ENCODE assay signal across 9 cellular contexts in genomic region chr1:160291248-160292220, GRCh38. TPM values are rescaled to one million over a fixed set of nuclear protein-coding genes. Genes with fewer than 3 reads are reported as not detected.
DNase-seq lines count a peak whose midpoint lies in the region; ATAC-seq lines count a peak whose summit lies in the region.
"Had no signal": no experiment of that assay in that cellular context is flagged by ENCODE, and none has a peak within 500 bp of the region (broad histone marks: within the 10 kb centered on the region; RNA-seq: fewer than 3 reads in every experiment).

No MANE protein-coding gene starts in this region.

- intact Hi-C loops in left cardiac atrium (cut with DNase I), result loop anchor here in 1 of 2 donors (2.0 to 5.0 kb wide), 3 partner anchors 36 to 204 kb away; no protein-coding TSS in a partner anchor

- DNase-seq in DMS 273 (lab: John Stamatoyannopoulos, UW; ENCODE audit: unreplicated experiment), result peak; percentile 87
- DNase-seq in H7, result peak; percentile 60
- peak; percentile 16 for DNase-seq in NCI-H1436 treated with DMSO at 0.1 percent for 48 hours (lab: John Stamatoyannopoulos, UW)
- peak; percentile 17 to 73 (median 61) for DNase-seq in T-helper 1 cell
- peak; percentile 21 for DNase-seq in amniotic stem cell (lab: John Stamatoyannopoulos, UW)
- DNase-seq in left cardiac atrium, result peak; percentile 53
- DNase-seq in retina, result peak; percentile 79

- ATAC-seq in left cardiac atrium (peak; percentile 84 to 86), GM21360 (IDR thresholded peaks at IDR 0.05; ENCODE audit: unreplicated experiment) (no peak)

- H3K36me3 ChIP-seq in H7 (replicated peaks; ENCODE audit: control insufficient read depth, insufficient read depth, low read length), result peaks cover 64% of the 10 kb centered on the region

- H3K27me3 ChIP-seq in H7 (ENCODE audit: control insufficient read depth, insufficient read depth, low read length), result no peaks in the 10 kb centered on the region

- no peak overlapping the region for H3K4me3 ChIP-seq in H7 (ENCODE audit: insufficient read depth, low read depth, low read length)
- H3K4me3 ChIP-seq: SK-N-MC had no signal

RNA-seq across cellular contexts. Expression of gene PEX19, which starts 6.6 kb away (rescaled TPM):
- 81.9 and 107 TPM in 2 replicates for total RNA-seq in H7 (2014; rRNA removed; shearing (Covaris generic))
- total RNA-seq in left cardiac atrium, result 10 to 100 TPM; 91.1 to 92.6 TPM

RNA-seq across cellular contexts. Expression of gene DCAF8, which starts 29.2 kb away (rescaled TPM):
- total RNA-seq in H7 (2014; rRNA removed; shearing (Covaris generic)), result 129 and 184 TPM in 2 replicates
- total RNA-seq in left cardiac atrium, result 100 to 1,000 TPM in 1 of 2 donors, 10 to 100 TPM in 1; 98.5 to 121 TPM

RNA-seq across cellular contexts. Expression of gene COPA, which starts 51.5 kb away (rescaled TPM):
- total RNA-seq in H7 (2014; rRNA removed; shearing (Covaris generic)), result 167 and 175 TPM in 2 replicates
- 100 to 1,000 TPM; 108 to 147 TPM for total RNA-seq in left cardiac atrium

RNA-seq across cellular contexts. Expression of gene NCSTN, which starts 51.6 kb away (rescaled TPM):
- total RNA-seq in H7 (2014; rRNA removed; shearing (Covaris generic)), result 83.4 and 94.3 TPM in 2 replicates
- total RNA-seq in left cardiac atrium, result 10 to 100 TPM; 57.4 to 70.2 TPM

Comparison
In these comparisons a context has a peak if more than half of its experiments do, and no peak if none do; other contexts are left out.
1. DNase-seq: peak in every context shown above with its lines; median percentile 87 in DMS 273; 79 in retina; 61 in T-helper 1 cell; 60 in H7; 53 in left cardiac atrium; 21 in amniotic stem cell; 16 in NCI-H1436 treated with DMSO at 0.1 percent for 48 hours.